ENCODE assay signal across 1 cellular context in the genomic region with DNA sequence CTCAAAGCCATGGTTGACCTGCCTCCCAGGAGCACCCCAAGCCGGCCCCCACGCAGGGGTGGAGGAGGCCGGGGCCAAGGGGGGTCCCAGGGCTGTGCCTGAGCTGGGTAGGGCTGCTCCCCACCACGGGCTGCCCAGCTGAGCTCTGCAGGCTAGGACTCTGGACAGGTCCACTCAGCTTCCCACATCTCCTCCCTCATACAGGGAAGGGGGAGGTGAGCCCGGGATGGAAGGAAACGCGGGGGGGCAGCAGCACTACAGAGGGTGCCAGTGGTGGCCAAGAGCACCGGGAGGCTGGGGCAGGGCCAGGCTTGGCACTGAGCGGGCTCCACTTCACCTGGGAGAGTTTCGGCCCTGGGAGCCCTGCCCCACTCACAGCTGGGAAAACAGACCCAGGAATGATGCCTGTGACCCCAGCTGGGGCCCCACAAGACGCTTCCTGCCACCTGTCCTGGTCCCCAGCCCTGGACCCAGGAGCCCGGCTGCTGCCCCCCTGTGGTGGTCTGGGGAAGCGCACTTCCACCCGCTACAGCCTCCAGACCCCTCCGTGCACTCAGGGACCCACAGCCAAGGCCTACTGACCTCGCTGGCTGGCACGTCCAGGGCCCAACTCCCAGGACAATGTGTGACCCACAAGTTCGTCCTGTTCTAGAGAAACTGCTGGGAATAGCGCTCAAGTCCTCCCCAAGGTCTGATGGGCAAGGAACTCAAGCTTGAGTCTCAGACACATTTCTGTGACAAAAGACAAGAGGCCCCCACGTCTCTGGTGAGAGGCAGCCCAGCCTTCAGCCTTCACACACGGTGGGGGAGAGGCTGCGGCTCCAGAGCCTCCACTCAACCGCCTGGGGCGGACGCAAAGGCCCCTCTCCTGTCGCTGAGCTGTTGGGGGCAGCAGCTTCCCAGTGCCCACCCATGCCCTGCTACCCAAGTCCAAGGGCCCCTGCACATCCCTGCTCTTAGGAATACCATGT.
TF ChIP-seq lines count a peak whose summit lies in the region.

No MANE protein-coding gene starts in this region.

TF ChIP-seq in HCT116, 20 proteins besides CTCF, POLR2A, EP300 and RAD21 (continued from another document):
- TF ChIP-seq, protein P1, sequence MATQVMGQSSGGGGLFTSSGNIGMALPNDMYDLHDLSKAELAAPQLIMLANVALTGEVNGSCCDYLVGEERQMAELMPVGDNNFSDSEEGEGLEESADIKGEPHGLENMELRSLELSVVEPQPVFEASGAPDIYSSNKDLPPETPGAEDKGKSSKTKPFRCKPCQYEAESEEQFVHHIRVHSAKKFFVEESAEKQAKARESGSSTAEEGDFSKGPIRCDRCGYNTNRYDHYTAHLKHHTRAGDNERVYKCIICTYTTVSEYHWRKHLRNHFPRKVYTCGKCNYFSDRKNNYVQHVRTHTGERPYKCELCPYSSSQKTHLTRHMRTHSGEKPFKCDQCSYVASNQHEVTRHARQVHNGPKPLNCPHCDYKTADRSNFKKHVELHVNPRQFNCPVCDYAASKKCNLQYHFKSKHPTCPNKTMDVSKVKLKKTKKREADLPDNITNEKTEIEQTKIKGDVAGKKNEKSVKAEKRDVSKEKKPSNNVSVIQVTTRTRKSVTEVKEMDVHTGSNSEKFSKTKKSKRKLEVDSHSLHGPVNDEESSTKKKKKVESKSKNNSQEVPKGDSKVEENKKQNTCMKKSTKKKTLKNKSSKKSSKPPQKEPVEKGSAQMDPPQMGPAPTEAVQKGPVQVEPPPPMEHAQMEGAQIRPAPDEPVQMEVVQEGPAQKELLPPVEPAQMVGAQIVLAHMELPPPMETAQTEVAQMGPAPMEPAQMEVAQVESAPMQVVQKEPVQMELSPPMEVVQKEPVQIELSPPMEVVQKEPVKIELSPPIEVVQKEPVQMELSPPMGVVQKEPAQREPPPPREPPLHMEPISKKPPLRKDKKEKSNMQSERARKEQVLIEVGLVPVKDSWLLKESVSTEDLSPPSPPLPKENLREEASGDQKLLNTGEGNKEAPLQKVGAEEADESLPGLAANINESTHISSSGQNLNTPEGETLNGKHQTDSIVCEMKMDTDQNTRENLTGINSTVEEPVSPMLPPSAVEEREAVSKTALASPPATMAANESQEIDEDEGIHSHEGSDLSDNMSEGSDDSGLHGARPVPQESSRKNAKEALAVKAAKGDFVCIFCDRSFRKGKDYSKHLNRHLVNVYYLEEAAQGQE (IDR thresholded peaks at IDR 0.05; ENCODE audit: low read depth): no peak
- TF ChIP-seq POLR2AphosphoS5 (IDR thresholded peaks at IDR 0.05; ENCODE audit: low read depth, low read length): peak; percentile 22; the same call in 1 of the 2 replicates
